ENCODE assay signal across 14 cellular contexts in genomic region chr22:18554280-18555256, GRCh38. TPM values are rescaled to one million over a fixed set of nuclear protein-coding genes. Genes with fewer than 3 reads are reported as not detected.
DNase-seq lines count a peak whose midpoint lies in the region; ATAC-seq, FAIRE-seq and TF ChIP-seq lines count a peak whose summit lies in the region.
"Not testable (repeated sequence)": the region's sequence is repeated elsewhere in the genome, so short reads cannot be mapped to it uniquely, and the experiment has no call there.
"Had no signal": no experiment of that assay in that cellular context is flagged by ENCODE, and none has a peak within 500 bp of the region (broad histone marks: within the 10 kb centered on the region; RNA-seq: fewer than 3 reads in every experiment).

No MANE protein-coding gene starts in this region.

- FAIRE-seq in K562 (lab: Jason Lieb, UNC): not testable (repeated sequence)

- in situ Hi-C loops in K562 (cut with MboI): not testable (repeated sequence)

- not testable (repeated sequence) for H3K4me3 Mint-ChIP-seq in CD4-positive, alpha-beta T cell

- H3K36me3 Mint-ChIP-seq in CD4-positive, alpha-beta T cell (ENCODE audit: low read depth): not testable (repeated sequence)

- H3K9me1 ChIP-seq in K562 (ENCODE audit: control insufficient read depth, insufficient read depth, low read length): not testable (repeated sequence)

- TF ChIP-seq CTCF in CD4-positive, alpha-beta T cell (IDR thresholded peaks at IDR 0.05); PC-3 (conservative IDR thresholded peaks at IDR 0.05; ENCODE audit: low read depth, low read length); K562 (IDR thresholded peaks at IDR 0.05 in 2 of 3, conservative IDR thresholded peaks at IDR 0.05 in 1 of 3; ENCODE audit: insufficient read depth in 2 of 3, low read depth in 1 of 3, low read length in 3 of 3); lower lobe of right lung (IDR thresholded peaks at IDR 0.05): not testable (repeated sequence)

- not testable (repeated sequence) for H3K9me2 ChIP-seq in PC-3 (replicated peaks; ENCODE audit: low read length)

- H3K4me1 ChIP-seq in PC-3 (ENCODE audit: insufficient read depth, low read length); K562 (replicated peaks in 1 of 2; ENCODE audit: control insufficient read depth in 2 of 2, insufficient read depth in 2 of 2, low read length in 2 of 2); right cardiac atrium (ENCODE audit: control insufficient read depth, insufficient read depth, low read length); lower lobe of right lung: not testable (repeated sequence)

- H3K79me2 ChIP-seq in PC-3 (ENCODE audit: low read length); K562 (ENCODE audit: control insufficient read depth, insufficient read depth, low read length): not testable (repeated sequence)

- H3K9me3 Mint-ChIP-seq in CD4-positive, alpha-beta T cell: not testable (repeated sequence)

- not testable (repeated sequence) for H3K9me3 ChIP-seq in CD4-positive, alpha-beta T cell (ENCODE audit: control insufficient read depth, low read length); PC-3 (ENCODE audit: low read length); K562 (replicated peaks; ENCODE audit: control insufficient read depth, insufficient read depth, low read depth, low read length); right cardiac atrium (ENCODE audit: control insufficient read depth, low read length); lower lobe of right lung

- not testable (repeated sequence) for H3K27me3 Mint-ChIP-seq in CD4-positive, alpha-beta T cell

- H3K4me1 Mint-ChIP-seq in CD4-positive, alpha-beta T cell (ENCODE audit: low read depth): not testable (repeated sequence)

- no CpG with 5 or more reads among the region's 22 CpGs for WGBS in K562 (ENCODE audit: insufficient coverage, low coverage, missing lambda C conversion rate)
- WGBS in right cardiac atrium: no CpG with 5 or more reads among the region's 22 CpGs

- not testable (repeated sequence) for H3K36me3 ChIP-seq in PC-3 (ENCODE audit: low read depth, low read length); K562 (ENCODE audit: control insufficient read depth, insufficient read depth, low read length); lower lobe of right lung

- not testable (repeated sequence) for H3K4me3 ChIP-seq in PC-3 (ENCODE audit: low read length); K562; right cardiac atrium (ENCODE audit: low read length); lower lobe of right lung

- TF ChIP-seq EP300 in K562 (IDR thresholded peaks at IDR 0.05; ENCODE audit: low read length): not testable (repeated sequence)

- ATAC-seq in CD4-positive, alpha-beta T cell (ENCODE audit: poor library complexity): peak; percentile 14
- peak; percentile 67 for ATAC-seq in PC-3
- ATAC-seq in K562: peak; percentile 2; the same call in 1 of the 3 replicates
- ATAC-seq in Right ventricle myocardium superior (ENCODE audit: poor library complexity): peak; percentile 80
- ATAC-seq in right cardiac atrium: peak; percentile 22 to 41
- peak; percentile 71 to 72 for ATAC-seq in lower lobe of right lung
- ATAC-seq in sciatic nerve: peak; percentile 69

- CTCF ChIA-PET in CD4-positive, alpha-beta T cell (lab: Charles Lee); PC-3 (lab: Charles Lee); K562 (lab: Yijun Ruan, JAX; ENCODE audit: low intra/inter-chr PET ratio): not testable (repeated sequence)

- not testable (repeated sequence) for H3K4me2 ChIP-seq in PC-3 (ENCODE audit: low read length); K562 (ENCODE audit: insufficient read depth, low read length)

- H2AFZ ChIP-seq in PC-3 (ENCODE audit: low read length); K562 (ENCODE audit: low read depth, low read length): not testable (repeated sequence)

- not testable (repeated sequence) for H3F3A ChIP-seq in PC-3 (ENCODE audit: low read length, unreplicated experiment)

- not testable (repeated sequence) for H3K9ac ChIP-seq in PC-3 (ENCODE audit: low read length); K562 (ENCODE audit: insufficient read depth in 1 of 2, low read depth in 2 of 2, low read length in 2 of 2)

- not testable (repeated sequence) for BruUV-seq in PC-3 (replicated peaks; lab: Mats Ljungman, UMichigan); K562 (replicated peaks; lab: Mats Ljungman, UMichigan)

- H3K27me3 ChIP-seq in CD4-positive, alpha-beta T cell (ENCODE audit: control insufficient read depth, insufficient read depth, low read length); PC-3 (ENCODE audit: low read length); K562 (ENCODE audit: control insufficient read depth in 2 of 2, insufficient read depth in 2 of 2, low read length in 2 of 2); right cardiac atrium (ENCODE audit: control insufficient read depth, insufficient read depth); lower lobe of right lung (ENCODE audit: low read depth): not testable (repeated sequence)

- POLR2A ChIA-PET in CD4-positive, alpha-beta T cell (lab: Charles Lee); PC-3 (lab: Charles Lee; ENCODE audit: unreplicated experiment); K562 (lab: Yijun Ruan, JAX): not testable (repeated sequence)

- H4K20me1 ChIP-seq in PC-3 (ENCODE audit: low read length); K562 (replicated peaks; ENCODE audit: control insufficient read depth, insufficient read depth, low read length): not testable (repeated sequence)

- TF ChIP-seq POLR2A in K562 (conservative IDR thresholded peaks at IDR 0.05): not testable (repeated sequence)

- TF ChIP-seq RAD21 in K562 (CRISPR knock-in tag; conservative IDR thresholded peaks at IDR 0.05 in 1 of 2, IDR thresholded peaks at IDR 0.05 in 1 of 2): not testable (repeated sequence)

- DNase-seq in CD4-positive, alpha-beta T cell; PC-3; K562 (ENCODE audit: extremely low read depth in 1 of 4, low spot score in 3 of 4); sciatic nerve (ENCODE audit: low spot score): not testable (repeated sequence)
- peak; percentile 69 for DNase-seq in Right ventricle myocardium superior
- DNase-seq in right cardiac atrium: peak in 2 of 3 donors; percentile 81 to 90
- DNase-seq in lower lobe of right lung: peak; percentile 62

- H3K27ac Mint-ChIP-seq in CD4-positive, alpha-beta T cell: not testable (repeated sequence)

- intact Hi-C loops in CD4-positive, alpha-beta T cell (cut with DNase I, micrococcal nuclease); PC-3 (cut with micrococcal nuclease); K562 (cut with micrococcal nuclease); Right ventricle myocardium superior (cut with DNase I); right cardiac atrium (cut with DNase I); lower lobe of right lung (cut with DNase I); sciatic nerve (cut with DNase I): not testable (repeated sequence)

- not testable (repeated sequence) for H3K27ac ChIP-seq in CD4-positive, alpha-beta T cell (ENCODE audit: low read depth, low read length); PC-3 (ENCODE audit: low read length); K562 (ENCODE audit: extremely low read depth, low read depth, low read length); right cardiac atrium (ENCODE audit: low read length); lower lobe of right lung

RNA-seq across cellular contexts. Expression of gene TMEM191B, which starts 27.0 kb away (rescaled TPM):
- total RNA-seq in CD4-positive, alpha-beta T cell: 10 to 100 TPM; 10.1 to 12.7 TPM
- 3.2 and 14.8 TPM in 2 replicates for total RNA-seq in PC-3 (2014; rRNA removed)
- total RNA-seq in K562 (2011; cell fraction: chromatin; rRNA removed; ENCODE audit: low replicate concordance): 1.6 TPM in 1 of 2 replicates, not detected in the other
- 2.3 and 3.7 TPM in 2 replicates for total RNA-seq in K562 (2011; cell fraction: nucleolus; rRNA removed)
- 0.88 and 2.1 TPM in 2 replicates for total RNA-seq in K562 (2011; cell fraction: nucleoplasm; rRNA removed)
- total RNA-seq in K562 (2014; rRNA removed): 1.2 and 3.8 TPM in 2 replicates
- not detected in 2 replicates for total RNA-seq in K562 (2014; rRNA removed; fragmentation: Illumina TruSeq; extraction: Trizol)
- total RNA-seq in K562 (2015; rRNA removed; fragmentation: Illumina TruSeq; extraction: Trizol): 0.65 TPM in 1 of 2 replicates, not detected in the other
- total RNA-seq in K562 (2021): 3.9 and 5.3 TPM in 2 replicates
- 0.65 and 1.7 TPM in 2 replicates for polyA plus RNA-seq in K562 (2011; rRNA removed)
- polyA plus RNA-seq in K562 (2011; cell fraction: cytosol; rRNA removed): 3.1 and 5.3 TPM in 2 replicates
- polyA plus RNA-seq in K562 (2011; cell fraction: nucleus; rRNA removed): 10.0 and 10.4 TPM in 2 replicates
- polyA plus RNA-seq in K562 (2012): 2.5 and 7.5 TPM in 2 replicates
- polyA plus RNA-seq in K562 (2014; fragmentation: Illumina TruSeq; extraction: Trizol): not detected in 2 replicates
- polyA plus RNA-seq in K562 (2014; fragmentation: Nextera tagmentation; extraction: Ambion mirVana): not detected
- polyA plus RNA-seq in K562 (2014; rRNA removed): 0.61 and 1.8 TPM in 2 replicates
- polyA minus RNA-seq in K562 (2011; rRNA and poly(A)+ RNA removed): 0.24 TPM in 1 of 2 replicates, not detected in the other
- polyA minus RNA-seq in K562 (2011; cell fraction: cytosol; rRNA and poly(A)+ RNA removed): 6.0 TPM in 1 of 2 replicates, not detected in the other
- 0.54 and 1.9 TPM in 2 replicates for polyA minus RNA-seq in K562 (2011; cell fraction: nucleus; rRNA and poly(A)+ RNA removed)
- 0.32 TPM for total RNA-seq in Right ventricle myocardium superior
- total RNA-seq in right cardiac atrium: 1 to 10 TPM in 1 of 4 donors, under 1 TPM in 1, not detected in 2; 0.68 to 1.4 TPM
- 0.27 TPM for polyA plus RNA-seq in right cardiac atrium
- 7.6 TPM for total RNA-seq in lower lobe of right lung
- 0.80 TPM for total RNA-seq in sciatic nerve
- total RNA-seq: A172 had no signal

RNA-seq across cellular contexts. Expression of gene GGTLC3, which starts 36.6 kb away (rescaled TPM):
- total RNA-seq in CD4-positive, alpha-beta T cell: under 1 TPM; 0.36 to 0.58 TPM
- total RNA-seq in PC-3 (2014; rRNA removed) (not detected in 2 replicates), K562 (2014; rRNA removed) (not detected in 2 replicates), K562 (2014; rRNA removed; fragmentation: Illumina TruSeq; extraction: Trizol) (not detected in 2 replicates), K562 (2015; rRNA removed; fragmentation: Illumina TruSeq; extraction: Trizol) (not detected in 2 replicates), K562 (2021) (not detected in 2 replicates), Right ventricle myocardium superior (not detected), right cardiac atrium (not detected), lower lobe of right lung (8.0 TPM), sciatic nerve (not detected)
- not detected in 2 replicates for total RNA-seq in K562 (2011; cell fraction: chromatin; rRNA removed; ENCODE audit: low replicate concordance)
- not detected in 2 replicates for total RNA-seq in K562 (2011; cell fraction: nucleolus; rRNA removed)
- total RNA-seq in K562 (2011; cell fraction: nucleoplasm; rRNA removed): not detected in 2 replicates
- polyA plus RNA-seq in K562 (2011; rRNA removed) (not detected in 2 replicates), K562 (2014; fragmentation: Illumina TruSeq; extraction: Trizol) (not detected in 2 replicates), K562 (2014; fragmentation: Nextera tagmentation; extraction: Ambion mirVana) (not detected), K562 (2014; rRNA removed) (not detected in 2 replicates), right cardiac atrium (not detected)
- not detected in 2 replicates for polyA plus RNA-seq in K562 (2011; cell fraction: cytosol; rRNA removed)
- polyA plus RNA-seq in K562 (2011; cell fraction: nucleus; rRNA removed): not detected in 2 replicates
- polyA plus RNA-seq in K562 (2012): not detected in 2 replicates
- polyA minus RNA-seq in K562 (2011; rRNA and poly(A)+ RNA removed): not detected in 2 replicates
- polyA minus RNA-seq in K562 (2011; cell fraction: cytosol; rRNA and poly(A)+ RNA removed): not detected in 2 replicates
- not detected in 2 replicates for polyA minus RNA-seq in K562 (2011; cell fraction: nucleus; rRNA and poly(A)+ RNA removed)
- total RNA-seq: A172; CD4-positive, alpha-beta memory T cell; H7; HT-29; M059J; OCI-LY7 had no signal
- polyA plus RNA-seq: AG04450; CD4-positive, alpha-beta memory T cell had no signal

RNA-seq across cellular contexts. Expression of gene RIMBP3, which starts 57.2 kb away (rescaled TPM):
- total RNA-seq in CD4-positive, alpha-beta T cell: under 1 TPM; 0.36 to 0.39 TPM
- total RNA-seq in PC-3 (2014; rRNA removed) (0.06 and 0.15 TPM in 2 replicates), K562 (2014; rRNA removed) (0.59 and 1.1 TPM in 2 replicates), K562 (2014; rRNA removed; fragmentation: Illumina TruSeq; extraction: Trizol) (0.29 and 0.36 TPM in 2 replicates), K562 (2015; rRNA removed; fragmentation: Illumina TruSeq; extraction: Trizol) (0.58 and 0.79 TPM in 2 replicates), K562 (2021) (0.82 and 1.2 TPM in 2 replicates), Right ventricle myocardium superior (0.19 TPM), right cardiac atrium (under 1 TPM; 0.06 to 0.21 (median 0.17) TPM), lower lobe of right lung (1.6 TPM), sciatic nerve (0.27 TPM)
- total RNA-seq in K562 (2011; cell fraction: chromatin; rRNA removed; ENCODE audit: low replicate concordance): 1.1 and 4.0 TPM in 2 replicates
- 2.8 and 4.3 TPM in 2 replicates for total RNA-seq in K562 (2011; cell fraction: nucleolus; rRNA removed)
- total RNA-seq in K562 (2011; cell fraction: nucleoplasm; rRNA removed): 1.1 and 2.4 TPM in 2 replicates
- polyA plus RNA-seq in K562 (2011; rRNA removed) (0.17 and 0.54 TPM in 2 replicates), K562 (2014; fragmentation: Illumina TruSeq; extraction: Trizol) (0.52 and 0.54 TPM in 2 replicates), K562 (2014; fragmentation: Nextera tagmentation; extraction: Ambion mirVana) (under 1 TPM; 0.01 to 0.06 TPM), K562 (2014; rRNA removed) (0.20 and 0.23 TPM in 2 replicates), right cardiac atrium (0.02 TPM)
- polyA plus RNA-seq in K562 (2011; cell fraction: cytosol; rRNA removed): 0.37 and 0.48 TPM in 2 replicates
- polyA plus RNA-seq in K562 (2011; cell fraction: nucleus; rRNA removed): 0.55 and 0.73 TPM in 2 replicates
- polyA plus RNA-seq in K562 (2012): 0.98 and 1.4 TPM in 2 replicates
- 1.1 and 1.8 TPM in 2 replicates for polyA minus RNA-seq in K562 (2011; rRNA and poly(A)+ RNA removed)
- polyA minus RNA-seq in K562 (2011; cell fraction: cytosol; rRNA and poly(A)+ RNA removed): 0.95 and 1.5 TPM in 2 replicates
- polyA minus RNA-seq in K562 (2011; cell fraction: nucleus; rRNA and poly(A)+ RNA removed): 2.0 and 5.1 TPM in 2 replicates

Comparison
In these comparisons a context has a peak if more than half of its experiments do, and no peak if none do; other contexts are left out.
1. ATAC-seq: peak in every context shown above with its lines; median percentile 80 in Right ventricle myocardium superior; 72 in lower lobe of right lung; 69 in sciatic nerve; 67 in PC-3; 32 in right cardiac atrium; 14 in CD4-positive, alpha-beta T cell; 2 in K562.